8 cellular contexts compared by ENCODE assay signal in genomic region chr2:170396799-170397459, GRCh38.
DNase-seq lines count a peak whose midpoint lies in the region; ATAC-seq, FAIRE-seq and TF ChIP-seq lines count a peak whose summit lies in the region.

No MANE protein-coding gene starts in this region.

- intact Hi-C loops in heart right ventricle (cut with DNase I): loop anchor here in 1 of 10 donors (5.0 kb wide), 1 partner anchor 415 kb away; no protein-coding TSS in a partner anchor
- intact Hi-C loops in Right ventricle myocardium inferior (cut with DNase I): no loop called here
- intact Hi-C loops in uterus (cut with DNase I; ENCODE audit: low total_unique reads): no loop called here
- intact Hi-C loops in sigmoid colon (cut with DNase I): no loop called here

- no peak overlapping the region for H4K8ac ChIP-seq in H1 (ENCODE audit: extremely low read depth, insufficient read depth, low read length)

- no peaks in the 10 kb centered on the region for H3K36me3 ChIP-seq in heart right ventricle
- H3K36me3 ChIP-seq in H1 (ENCODE audit: control insufficient read depth in 2 of 4, insufficient read depth in 4 of 4, low read length in 3 of 4): no peaks in the 10 kb centered on the region
- no peaks in the 10 kb centered on the region for H3K36me3 ChIP-seq in uterus
- no peaks in the 10 kb centered on the region for H3K36me3 ChIP-seq in sigmoid colon

- no peaks in the 10 kb centered on the region for H3K23me2 ChIP-seq in H1 (ENCODE audit: low read depth, low read length)

- H4K5ac ChIP-seq in H1 (ENCODE audit: insufficient read length, low read depth, low read length): no peak overlapping the region

- H2AK5ac ChIP-seq in H1 (ENCODE audit: low read depth, low read length): no peak overlapping the region

- WGBS in heart right ventricle, 2 donors: 28 to 44% methylated on average over 5 of the region's 5 CpGs
- WGBS in H1 (ENCODE audit: extremely low coverage in 1 of 2, insufficient coverage in 1 of 2, insufficient read length in 1 of 2, insufficient replicate concordance in 2 of 2, low coverage in 1 of 2, low lambda C conversion rate in 2 of 2, missing lambda C conversion rate in 1 of 2), 2 experiments: 62% methylated on average over 5 of the region's 5 CpGs; no CpG with 5 or more reads in 1 of the 2 experiments
- WGBS in sigmoid colon, 2 donors: 18 to 22% methylated on average over 5 of the region's 5 CpGs

- no peak for FAIRE-seq in H1 (lab: Jason Lieb, UNC)

- H3K56ac ChIP-seq in H1 (replicated peaks; ENCODE audit: insufficient read length, low read depth, low read length): no peak overlapping the region

- TF ChIP-seq CTCF in heart right ventricle (IDR thresholded peaks at IDR 0.05) (peak in 6 of 9 donors; percentile 9 to 46 (median 32)), H1 (IDR thresholded peaks at IDR 0.05; ENCODE audit: control extremely low read depth in 1 of 3, insufficient read depth in 1 of 3, low read depth in 1 of 3, low read length in 3 of 3) (peak in 2 of 3 experiments; percentile 5 to 22; a peak in 2 of 4 replicates), uterus (IDR thresholded peaks at IDR 0.05) (peak in 3 of 4 experiments; percentile 10 to 22 (median 18)), sigmoid colon (IDR thresholded peaks at IDR 0.05) (peak in 1 of 4 experiments; percentile 18)

- DNase-seq in heart right ventricle (no peak), Right ventricle myocardium inferior (ENCODE audit: missing footprints) (no peak), NCI-H446 treated with DMSO at 0.1 percent for 48 hours (lab: John Stamatoyannopoulos, UW) (peak; percentile 7), H1 (ENCODE audit: low read depth in 1 of 2, low spot score in 2 of 2) (no peak), uterus (no peak), sigmoid colon (no peak)
- DNase-seq in activated naive CD4-positive, alpha-beta T cell (lab: John Stamatoyannopoulos, UW): no peak

- ATAC-seq in heart right ventricle (no peak), Right ventricle myocardium inferior (no peak), GM18870 (IDR thresholded peaks at IDR 0.05; ENCODE audit: unreplicated experiment) (no peak)

- no peak overlapping the region for H3K23ac ChIP-seq in H1 (ENCODE audit: insufficient read length)

- no peak overlapping the region for H2BK15ac ChIP-seq in H1 (ENCODE audit: low read length)

- no peak overlapping the region for H2AFZ ChIP-seq in H1 (ENCODE audit: low read length)

- peak; percentile 40 to 48 for TF ChIP-seq RAD21 in H1 (IDR thresholded peaks at IDR 0.05 in 1 of 2, conservative IDR thresholded peaks at IDR 0.05 in 1 of 2; ENCODE audit: low read depth in 2 of 2, low read length in 2 of 2)

- no peaks in the 10 kb centered on the region for H3K79me2 ChIP-seq in H1 (ENCODE audit: control insufficient read depth in 1 of 2, insufficient read depth in 2 of 2, low read length in 2 of 2)

- peaks cover 0 to 5% (median 0%) of the 10 kb centered on the region in 9 donors for H3K4me1 ChIP-seq in heart right ventricle
- H3K4me1 ChIP-seq in H1 (replicated peaks in 1 of 4; ENCODE audit: control insufficient read depth in 3 of 4, insufficient read depth in 4 of 4, low read length in 3 of 4): no peaks in the 10 kb centered on the region
- no peaks in the 10 kb centered on the region for H3K4me1 ChIP-seq in uterus
- peaks cover 0 to 17% (median 0%) of the 10 kb centered on the region in 4 donors for H3K4me1 ChIP-seq in sigmoid colon

- no peak overlapping the region for H2BK12ac ChIP-seq in H1 (ENCODE audit: low read depth, low read length)

- H3K79me1 ChIP-seq in H1 (ENCODE audit: low read depth, low read length): no peaks in the 10 kb centered on the region

- no peak overlapping the region for H2BK20ac ChIP-seq in H1 (ENCODE audit: low read length)

- POLR2A ChIA-PET in H1 (lab: Charles Lee; ENCODE audit: partially characterized antibody): no interaction called here

- CTCF ChIA-PET in H1 (lab: Charles Lee; ENCODE audit: partially characterized antibody): interaction anchor here (0.5 to 4.6 kb wide), 21 partner anchors 8 to 420 kb away, joined by 3 to 26 read pairs (median 3); partner anchors contain the start of gene GAD1

- no peak overlapping the region for H2BK5ac ChIP-seq in H1 (ENCODE audit: low read depth, low read length)

- no peak overlapping the region for H3K4me2 ChIP-seq in H1 (ENCODE audit: insufficient read depth in 1 of 2, low read depth in 2 of 2, low read length in 2 of 2)

- H3K9ac ChIP-seq in H1 (replicated peaks in 1 of 4; ENCODE audit: extremely low read depth in 1 of 4, low read depth in 3 of 4, low read length in 3 of 4): no peak overlapping the region

- H3K4me3 ChIP-seq in heart right ventricle: no peak overlapping the region
- no peak overlapping the region for H3K4me3 ChIP-seq in H1 (ENCODE audit: extremely low read depth in 1 of 4, insufficient read depth in 2 of 4, low read depth in 3 of 4, low read length in 4 of 4)
- H3K4me3 ChIP-seq in uterus: no peak overlapping the region
- H3K4me3 ChIP-seq in sigmoid colon: no peak overlapping the region

- H3K27ac ChIP-seq in heart right ventricle (no peak overlapping the region), H1 (ENCODE audit: low read depth, low read length) (no peak overlapping the region), uterus (no peak overlapping the region), sigmoid colon (no peak overlapping the region)

- H3K9me3 ChIP-seq in heart right ventricle (no peaks in the 10 kb centered on the region), H1 (ENCODE audit: insufficient read depth in 2 of 2, low read depth in 1 of 2, low read length in 1 of 2) (no peaks in the 10 kb centered on the region), uterus (no peaks in the 10 kb centered on the region), sigmoid colon (no peaks in the 10 kb centered on the region)

- no peak for TF ChIP-seq EP300 in H1 (IDR thresholded peaks at IDR 0.05; ENCODE audit: borderline replicate concordance in 1 of 2, low read depth in 2 of 2, low read length in 2 of 2)
- no peak for TF ChIP-seq EP300 in sigmoid colon (IDR thresholded peaks at IDR 0.05)

- H3K18ac ChIP-seq in H1 (ENCODE audit: extremely low read depth, low read length): no peak overlapping the region

- no peak overlapping the region for H3K4ac ChIP-seq in H1 (replicated peaks; ENCODE audit: insufficient read length, low read depth, low read length)

- H3K27me3 ChIP-seq in heart right ventricle (peaks cover 0 to 43% (median 17%) of the 10 kb centered on the region in 7 donors), H1 (replicated peaks in 1 of 4; ENCODE audit: control insufficient read depth in 3 of 4, extremely low read depth in 1 of 4, insufficient read depth in 3 of 4, low read length in 3 of 4) (no peaks in the 10 kb centered on the region), uterus (no peaks in the 10 kb centered on the region), sigmoid colon (no peaks in the 10 kb centered on the region)

- H2BK120ac ChIP-seq in H1 (replicated peaks; ENCODE audit: low read depth, low read length): no peak overlapping the region

- no peak overlapping the region for H4K91ac ChIP-seq in H1 (replicated peaks; ENCODE audit: insufficient read length, low read length)

- TF ChIP-seq POLR2A in H1 (IDR thresholded peaks at IDR 0.05; ENCODE audit: control extremely low read depth in 1 of 2, low read depth in 2 of 2, low read length in 2 of 2) (no peak), uterus (IDR thresholded peaks at IDR 0.05) (no peak), sigmoid colon (IDR thresholded peaks at IDR 0.05) (no peak)

- H3K14ac ChIP-seq in H1 (ENCODE audit: insufficient read length): no peak overlapping the region

- H4K20me1 ChIP-seq in H1 (replicated peaks in 1 of 2; ENCODE audit: control insufficient read depth in 1 of 2, insufficient read depth in 2 of 2, low read length in 2 of 2): no peaks in the 10 kb centered on the region

TF ChIP-seq in H1, 55 proteins besides CTCF, POLR2A, EP300 and RAD21 (continues in another document):
- TF ChIP-seq YY1 (IDR thresholded peaks at IDR 0.05; ENCODE audit: low read depth, low read length): no peak
- TF ChIP-seq TAF1 (IDR thresholded peaks at IDR 0.05; ENCODE audit: low read depth, low read length): no peak
- no peak for TF ChIP-seq SIN3A (conservative IDR thresholded peaks at IDR 0.05 in 1 of 2, IDR thresholded peaks at IDR 0.05 in 1 of 2; ENCODE audit: low read depth in 1 of 2, low read length in 2 of 2)
- no peak for TF ChIP-seq SP2 (IDR thresholded peaks at IDR 0.05; ENCODE audit: low read length)
- TF ChIP-seq RNF2 (IDR thresholded peaks at IDR 0.05; ENCODE audit: borderline replicate concordance, low read depth, low read length, missing control alignments, poor library complexity, severe bottlenecking): no peak
- TF ChIP-seq EGR1 (IDR thresholded peaks at IDR 0.05; ENCODE audit: borderline replicate concordance, low read depth, low read length): no peak
- TF ChIP-seq SP4 (IDR thresholded peaks at IDR 0.05; ENCODE audit: low read length): no peak
- TF ChIP-seq TBP (IDR thresholded peaks at IDR 0.05; ENCODE audit: low read depth, low read length): no peak
- no peak for TF ChIP-seq TAF7 (optimal IDR thresholded peaks at IDR 0.05; ENCODE audit: borderline replicate concordance, low read depth, low read length)
- no peak for TF ChIP-seq POLR2AphosphoS5 (IDR thresholded peaks at IDR 0.05; ENCODE audit: low read depth, low read length)
- TF ChIP-seq SIRT6 (IDR thresholded peaks at IDR 0.05; ENCODE audit: low read length): no peak
- TF ChIP-seq SUZ12 (IDR thresholded peaks at IDR 0.05; ENCODE audit: low read length): no peak
- TF ChIP-seq TEAD4 (IDR thresholded peaks at IDR 0.05; ENCODE audit: low read depth, low read length): no peak
- TF ChIP-seq CTBP2 (IDR thresholded peaks at IDR 0.05; ENCODE audit: borderline replicate concordance, insufficient read depth, insufficient read length, low read length): no peak
- no peak for TF ChIP-seq RBBP5 (IDR thresholded peaks at IDR 0.05; ENCODE audit: borderline replicate concordance, low read depth, low read length)
- no peak for TF ChIP-seq HDAC6 (IDR thresholded peaks at IDR 0.05; ENCODE audit: low read depth, low read length)
